In genomic region chr17:28547623-28548416, GRCh38 we compare ENCODE assay signal across 1 cellular context.
TF ChIP-seq lines count a peak whose summit lies in the region.

No MANE protein-coding gene starts in this region.

TF ChIP-seq in HepG2, 621 proteins besides CTCF, POLR2A, EP300 and RAD21 (continued from another document):
- 0 out of 4 replicates have a peak, but pooled peaks of 1 of the 2 experiments have one; percentile 23 for TF ChIP-seq HMGXB4 (CRISPR knock-in tag; IDR thresholded peaks at IDR 0.05; ENCODE audit: borderline replicate concordance in 1 of 2, low read depth in 1 of 2)
- TF ChIP-seq KDM5B (CRISPR knock-in tag; IDR thresholded peaks at IDR 0.05; ENCODE audit: borderline replicate concordance) = 0 out of 2 replicates have a peak, but pooled peaks have one; percentile 12
- peak; percentile 91 for TF ChIP-seq XRCC5 (optimal IDR thresholded peaks at IDR 0.05; ENCODE audit: low read length)
- 0 out of 2 replicates have a peak, but pooled peaks have one; percentile 10 for TF ChIP-seq SALL1 (CRISPR knock-in tag; IDR thresholded peaks at IDR 0.05)
- TF ChIP-seq ZNF557 (CRISPR knock-in tag; IDR thresholded peaks at IDR 0.05) = no peak
- TF ChIP-seq ZNF207 (IDR thresholded peaks at IDR 0.05; ENCODE audit: borderline replicate concordance) = no peak
